In genomic region chr19:36528194-36528920, GRCh38 we compare ENCODE assay signal across 8 cellular contexts. TPM values are rescaled to one million over a fixed set of nuclear protein-coding genes. Genes with fewer than 3 reads are reported as not detected.
DNase-seq lines count a peak whose midpoint lies in the region; ATAC-seq, FAIRE-seq and TF ChIP-seq lines count a peak whose summit lies in the region.

Gene ZNF260 (minus strand): TSS chr19:36528271. CDS start chr19:36515238, 13,033 bp downstream.

- CTCF ChIA-PET in HepG2 (lab: Yijun Ruan, JAX; ENCODE audit: low intra/inter-chr PET ratio, low total read pairs) = no interaction called here

- TF ChIP-seq RAD21 in HepG2 (CRISPR knock-in tag; IDR thresholded peaks at IDR 0.05) = peak; percentile 25; the same call in 1 of the 2 replicates

- H3K36me3 ChIP-seq in HepG2 (replicated peaks in 1 of 2; ENCODE audit: control insufficient read depth in 1 of 2, insufficient read depth in 2 of 2, low read length in 2 of 2) = 0 out of 5 replicates have a peak, but pooled peaks cover 0 to 3% of the 10 kb centered on the region in 2 experiments

- no peaks in the 10 kb centered on the region for H4K20me1 ChIP-seq in HepG2 (ENCODE audit: insufficient read depth, low read length)

- peak; percentile 77 to 90 for TF ChIP-seq POLR2A in HepG2 (IDR thresholded peaks at IDR 0.05; ENCODE audit: insufficient read depth in 1 of 2, low read depth in 2 of 2, low read length in 2 of 2)

- H3K4me1 ChIP-seq in HepG2 (ENCODE audit: insufficient read depth, low read length) = peaks cover 18% of the 10 kb centered on the region

- H3K9me3 ChIP-seq in HepG2 (ENCODE audit: low read length) = peaks cover 11% of the 10 kb centered on the region

- TF ChIP-seq EP300 in HepG2 (IDR thresholded peaks at IDR 0.05; ENCODE audit: low read depth in 2 of 2, low read length in 2 of 2) (no peak), HepG2 (CRISPR knock-in tag; IDR thresholded peaks at IDR 0.05; ENCODE audit: borderline replicate concordance) (no peak)

- peak within 1 kb of the TSS; percentile 90 for H3K9ac ChIP-seq in HepG2 (ENCODE audit: insufficient read depth, low read depth, low read length)

- in situ Hi-C loops in HepG2 (cut with HindIII; ENCODE audit: extremely low pct_ligation_motif_present, low pct_unique_long_range_greater_than_20kb) = no loop called here

- FAIRE-seq in HepG2 (lab: Jason Lieb, UNC) = peak; percentile 77

- H2AFZ ChIP-seq in HepG2 (ENCODE audit: low read length) = peak within 1 kb of the TSS; percentile 95

- BruUV-seq in HepG2 (replicated peaks; lab: Mats Ljungman, UMichigan) = TSS peak; percentile 77

- under 1% methylated on average over 29 of the region's 55 CpGs for WGBS in HepG2 (ENCODE audit: low lambda C conversion rate)

- H3K27ac ChIP-seq in HepG2 (ENCODE audit: extremely low read length, insufficient read depth, low read length) = peak within 1 kb of the TSS; percentile 86

- TF ChIP-seq CTCF in HepG2 (CRISPR knock-in tag; IDR thresholded peaks at IDR 0.05) = 0 out of 2 replicates have a peak, but pooled peaks have one; percentile 3

- peaks cover 19% of the 10 kb centered on the region for H3K79me2 ChIP-seq in HepG2 (ENCODE audit: insufficient read depth, low read length)

- POLR2A ChIA-PET in HepG2 (lab: Yijun Ruan, JAX) = interaction anchor here (0.9 to 2.2 kb wide), 15 partner anchors 18 to 1066 kb away, joined by 3 to 57 read pairs (median 8); partner anchors contain the start of genes ZFP14, ZNF146, ZNF345 and ZNF382

- DNase-seq in C1 segment of cervical spinal cord (lab: John Stamatoyannopoulos, UW) (peak; percentile 87 to 99 (median 97)), NCI-H774 (lab: John Stamatoyannopoulos, UW) (peak; percentile 93), dermis microvascular lymphatic vessel endothelial cell (ENCODE audit: low read depth in 2 of 2) (peak; percentile 97 to 99), HepG2 (ENCODE audit: low spot score) (peak; percentile 95)
- peak; percentile 95 for DNase-seq in activated CD4-positive, alpha-beta T cell treated with anti-CD3 and anti-CD28 coated beads, Interleukin-2, amount 50 U/mL, for 48 hours
- DNase-seq in stimulated activated CD4-positive, alpha-beta T cell treated with anti-CD3 and anti-CD28 coated beads, Interleukin-2, amount 100 ng/mL, for 48 hours = peak; percentile 87 to 88

- H3K4me3 ChIP-seq in HepG2 (replicated peaks in 1 of 3; ENCODE audit: insufficient read depth in 1 of 3, low read depth in 2 of 3, low read length in 3 of 3) = peak within 1 kb of the TSS; percentile 73 to 93 (median 85)

- no peaks in the 10 kb centered on the region; a peak in 1 of 5 replicates for H3K27me3 ChIP-seq in HepG2 (ENCODE audit: control insufficient read depth in 1 of 2, insufficient read depth in 2 of 2, low read length in 2 of 2)

- ATAC-seq in GM19351 (IDR thresholded peaks at IDR 0.05; ENCODE audit: unreplicated experiment) (peak; percentile 84), HG03521 (IDR thresholded peaks at IDR 0.05; ENCODE audit: unreplicated experiment) (peak; percentile 78), HepG2 (peak; percentile 96)

- intact Hi-C loops in HepG2 (cut with micrococcal nuclease; ENCODE audit: unreplicated experiment) = loop anchor here (1.0 kb wide), 1 partner anchor 45 kb away; the partner anchor contains the start of gene ZNF529

- H3K4me2 ChIP-seq in HepG2 (ENCODE audit: low read depth, low read length) = peak within 1 kb of the TSS; percentile 100

TF ChIP-seq in HepG2, 621 proteins besides CTCF, POLR2A, EP300 and RAD21 (continues in another document):
- TF ChIP-seq BCL3 (CRISPR knock-in tag; IDR thresholded peaks at IDR 0.05) (peak; percentile 79; the same call in 1 of the 2 replicates), ZHX2 (IDR thresholded peaks at IDR 0.05; ENCODE audit: low read depth) (peak; percentile 72; the same call in 1 of the 2 replicates), ZHX2 (CRISPR knock-in tag; IDR thresholded peaks at IDR 0.05; ENCODE audit: borderline replicate concordance) (no peak)

RNA-seq across cellular contexts. Expression of gene ZNF260, which starts in this region (rescaled TPM):
- 12.7 and 18.5 TPM in 2 replicates for total RNA-seq in dermis microvascular lymphatic vessel endothelial cell
- total RNA-seq in HepG2 (2016; rRNA removed; fragmentation: Illumina TruSeq; extraction: Trizol) = 10.5 and 19.9 TPM in 2 replicates
- 1.3 and 3.1 TPM in 2 replicates for total RNA-seq in HepG2 (2016; cell fraction: cytosol; rRNA removed; fragmentation: Illumina TruSeq; extraction: Trizol; ENCODE audit: low read depth)
- total RNA-seq in HepG2 (2016; cell fraction: insoluble cytoplasmic fraction; rRNA removed; fragmentation: Illumina TruSeq; extraction: Trizol) = 10.4 and 16.0 TPM in 2 replicates
- total RNA-seq in HepG2 (2016; cell fraction: membrane; rRNA removed; fragmentation: Illumina TruSeq; extraction: Trizol) = 6.1 and 7.8 TPM in 2 replicates
- total RNA-seq in HepG2 (2016; cell fraction: nucleus; rRNA removed; fragmentation: Illumina TruSeq; extraction: Trizol) = 14.5 and 15.1 TPM in 2 replicates
- polyA plus RNA-seq in HepG2 (2011; rRNA removed) = 2.8 and 3.1 TPM in 2 replicates
- polyA plus RNA-seq in HepG2 (2011; cell fraction: cytosol; rRNA removed) = 1.1 and 2.2 TPM in 2 replicates
- 1.2 and 2.4 TPM in 2 replicates for polyA plus RNA-seq in HepG2 (2011; cell fraction: nucleus; rRNA removed)
- polyA plus RNA-seq in HepG2 (2012) = 3.0 and 5.1 TPM in 2 replicates
- polyA plus RNA-seq in HepG2 (2016; cell fraction: cytosol; fragmentation: Illumina TruSeq; extraction: Trizol; ENCODE audit: low read depth) = 0.45 and 0.51 TPM in 2 replicates
- polyA plus RNA-seq in HepG2 (2016; cell fraction: insoluble cytoplasmic fraction; fragmentation: Illumina TruSeq; extraction: Trizol; ENCODE audit: low read depth) = 9.4 and 12.6 TPM in 2 replicates
- 1.9 and 2.3 TPM in 2 replicates for polyA plus RNA-seq in HepG2 (2016; cell fraction: membrane; fragmentation: Illumina TruSeq; extraction: Trizol; ENCODE audit: low read depth)
- polyA plus RNA-seq in HepG2 (2016; cell fraction: nucleus; fragmentation: Illumina TruSeq; extraction: Trizol; ENCODE audit: insufficient read depth, low read depth) = 12.1 and 13.3 TPM in 2 replicates
- polyA minus RNA-seq in HepG2 (2011; rRNA and poly(A)+ RNA removed; ENCODE audit: low replicate concordance) = 9.2 and 33.0 TPM in 2 replicates
- polyA minus RNA-seq in HepG2 (2011; cell fraction: cytosol; rRNA and poly(A)+ RNA removed) = 7.2 and 12.3 TPM in 2 replicates
- 11.2 and 14.8 TPM in 2 replicates for polyA minus RNA-seq in HepG2 (2011; cell fraction: nucleus; rRNA and poly(A)+ RNA removed)

Comparison
In these comparisons a context has a peak if more than half of its experiments do, and no peak if none do; other contexts are left out.
1. Peak in every context shown above with its lines: DNase-seq, ATAC-seq, H3K4me3 ChIP-seq and H3K27ac ChIP-seq.